7 cellular contexts compared by ENCODE assay signal in the genomic region with DNA sequence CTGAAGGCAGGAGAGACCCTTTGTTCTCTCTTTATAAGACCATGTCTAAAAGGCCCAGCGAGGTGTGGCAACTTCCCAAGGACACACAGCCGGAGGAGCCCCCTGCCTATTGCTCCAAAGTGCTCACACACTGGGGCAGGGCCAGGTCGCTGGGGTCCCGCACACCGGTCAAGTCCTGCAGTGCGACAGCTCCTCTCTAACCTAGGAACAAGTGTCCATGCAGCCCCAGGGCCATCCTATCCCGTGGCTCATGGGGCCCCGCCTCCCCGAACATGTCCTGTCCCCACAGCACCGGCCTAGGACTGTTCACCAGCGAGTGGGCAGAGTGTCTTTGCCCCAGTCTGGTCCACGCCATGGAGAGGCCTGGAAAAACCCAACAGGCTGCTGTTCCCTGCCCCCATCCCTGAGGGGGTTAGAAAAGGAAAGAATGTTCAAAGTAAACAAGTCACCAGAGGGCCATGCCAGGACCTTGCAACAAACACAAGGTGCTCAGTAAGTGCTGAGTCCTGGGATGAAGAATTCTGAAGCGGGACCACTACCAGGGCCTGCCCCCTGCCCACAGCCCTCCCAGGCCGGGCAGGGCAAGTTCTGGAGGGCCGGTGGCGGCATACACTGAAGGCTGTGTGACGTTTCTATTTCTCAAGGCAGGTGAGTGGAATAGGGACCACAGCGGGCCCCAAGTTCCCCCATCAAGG. TPM values are rescaled to one million over a fixed set of nuclear protein-coding genes. Genes with fewer than 3 reads are reported as not detected.
DNase-seq lines count a peak whose midpoint lies in the region; ATAC-seq and TF ChIP-seq lines count a peak whose summit lies in the region.

No MANE protein-coding gene starts in this region.

- no peaks in the 10 kb centered on the region for H3K27me3 ChIP-seq in sigmoid colon

- no peak for TF ChIP-seq POLR2A in sigmoid colon (IDR thresholded peaks at IDR 0.05)

- H3K27me3 Mint-ChIP-seq in activated T-helper 17 cell treated with anti-CD3 and anti-CD28 coated beads, Interleukin-2, amount 50 U/mL, for 72 hours, result no peaks in the 10 kb centered on the region

- H3K4me1 ChIP-seq in HEK293 (ENCODE audit: control insufficient read depth, insufficient read depth, low read length) (0 out of 2 replicates have a peak, but pooled peaks cover 2% of the 10 kb centered on the region), sigmoid colon (peaks cover 0 to 77% (median 70%) of the 10 kb centered on the region in 4 donors)

- intact Hi-C loops in sigmoid colon (cut with DNase I), result loop anchor here (1.0 to 10.0 kb wide), 2 partner anchors 13 to 128 kb away; no protein-coding TSS in a partner anchor

- no peaks in the 10 kb centered on the region for H3K9me3 Mint-ChIP-seq in activated T-helper 17 cell treated with anti-CD3 and anti-CD28 coated beads, Interleukin-2, amount 50 U/mL, for 72 hours

- H3K27ac ChIP-seq in HEK293 (ENCODE audit: extremely low read depth, low read depth, low read length) (no peak overlapping the region; the same call in 1 of the 2 replicates), sigmoid colon (peak overlapping the region; percentile 96 to 100 (median 98))

- POLR2A ChIA-PET in HEK293 (lab: Yijun Ruan, JAX), result interaction anchor here (0.8 to 1.5 kb wide), 5 partner anchors 9 to 433 kb away, joined by 3 to 23 read pairs (median 6); a partner anchor contains a TSS

- peak; percentile 57 for DNase-seq in hepatic stellate cell (ENCODE audit: low spot score)
- DNase-seq in sigmoid colon, result peak; percentile 84
- no peak for DNase-seq in HUDEP-2 (lab: John Stamatoyannopoulos, UW; ENCODE audit: unreplicated experiment in 76 of 76)

- no peak for TF ChIP-seq EP300 in sigmoid colon (IDR thresholded peaks at IDR 0.05)

- H3K4me3 ChIP-seq in HEK293 (ENCODE audit: low read depth, low read length) (peak overlapping the region; percentile 80), sigmoid colon (peak overlapping the region; percentile 60 to 97 (median 92))

- CTCF ChIA-PET in HEK293 (lab: Yijun Ruan, JAX), result interaction anchor here (0.6 to 3.1 kb wide), 5 partner anchors 13 to 256 kb away, joined by 3 to 15 read pairs (median 3); no protein-coding TSS in a partner anchor

- no peak for ATAC-seq in activated T-helper 17 cell treated with anti-CD3 and anti-CD28 coated beads, Interleukin-2, amount 50 U/mL, for 72 hours (replicated peaks)
- ATAC-seq in GM21526 (IDR thresholded peaks at IDR 0.05; ENCODE audit: low FRiP score, unreplicated experiment) (no peak), HG03039 (IDR thresholded peaks at IDR 0.05; ENCODE audit: unreplicated experiment) (no peak)

- TF ChIP-seq CTCF in HEK293 (tag by site-specific recombination; IDR thresholded peaks at IDR 0.05), result no peak
- no peak for TF ChIP-seq CTCF in sigmoid colon (IDR thresholded peaks at IDR 0.05)

- H3K36me3 Mint-ChIP-seq in activated T-helper 17 cell treated with anti-CD3 and anti-CD28 coated beads, Interleukin-2, amount 50 U/mL, for 72 hours (ENCODE audit: low read depth), result peaks cover 63% of the 10 kb centered on the region

- peaks cover 34% of the 10 kb centered on the region for H3K4me1 Mint-ChIP-seq in activated T-helper 17 cell treated with anti-CD3 and anti-CD28 coated beads, Interleukin-2, amount 50 U/mL, for 72 hours

- peak overlapping the region; percentile 93 for H3K27ac Mint-ChIP-seq in activated T-helper 17 cell treated with anti-CD3 and anti-CD28 coated beads, Interleukin-2, amount 50 U/mL, for 72 hours

- H3K36me3 ChIP-seq in HEK293 (ENCODE audit: control insufficient read depth in 2 of 2, insufficient read depth in 1 of 2, low read length in 2 of 2), result peaks cover 0 to 8% of the 10 kb centered on the region in 2 experiments; a peak in 1 of 3 replicates
- no peaks in the 10 kb centered on the region for H3K36me3 ChIP-seq in sigmoid colon

- 21 to 38% methylated on average over 18 of the region's 18 CpGs for WGBS in sigmoid colon, 2 donors

- H3K4me3 Mint-ChIP-seq in activated T-helper 17 cell treated with anti-CD3 and anti-CD28 coated beads, Interleukin-2, amount 50 U/mL, for 72 hours, result peak overlapping the region; percentile 96

- H3K9me3 ChIP-seq in HEK293 (ENCODE audit: control insufficient read depth, insufficient read depth, low read depth, low read length), result no peaks in the 10 kb centered on the region
- no peaks in the 10 kb centered on the region for H3K9me3 ChIP-seq in sigmoid colon

TF ChIP-seq in HEK293, 187 proteins besides CTCF, POLR2A, EP300 and RAD21:
- TF ChIP-seq ZNF623 (tag by site-specific recombination; IDR thresholded peaks at IDR 0.05), result no peak
- TF ChIP-seq GLIS1 (tag by site-specific recombination; IDR thresholded peaks at IDR 0.05), result peak; percentile 67

RNA-seq across cellular contexts. Expression of a gene that starts 1.0 kb away (rescaled TPM):
- 100 to 1,000 TPM in 1 of 2 donors, 10 to 100 TPM in 1; 56.0 to 197 TPM for total RNA-seq in activated T-helper 17 cell treated with anti-CD3 and anti-CD28 coated beads, Interleukin-2, amount 50 U/mL, for 72 hours
- total RNA-seq in sigmoid colon, result 100 to 1,000 TPM in 1 of 4 donors, 10 to 100 TPM in 3; 56.5 to 116 (median 69.6) TPM
- 10 to 100 TPM; 28.9 to 58.7 (median 53.5) TPM for polyA plus RNA-seq in sigmoid colon

RNA-seq across cellular contexts. Expression of a gene that starts 37.1 kb away (rescaled TPM):
- 10 to 100 TPM; 83.6 to 87.3 TPM for total RNA-seq in activated T-helper 17 cell treated with anti-CD3 and anti-CD28 coated beads, Interleukin-2, amount 50 U/mL, for 72 hours
- total RNA-seq in sigmoid colon, result 10 to 100 TPM; 51.2 to 88.4 (median 85.0) TPM
- polyA plus RNA-seq in sigmoid colon, result 10 to 100 TPM; 56.8 to 87.2 (median 66.1) TPM

RNA-seq across cellular contexts. Expression of a gene that starts 50.8 kb away (rescaled TPM):
- total RNA-seq in activated T-helper 17 cell treated with anti-CD3 and anti-CD28 coated beads, Interleukin-2, amount 50 U/mL, for 72 hours, result under 1 TPM; 0.39 to 0.93 TPM
- 10 to 100 TPM; 16.0 to 95.8 (median 29.0) TPM for total RNA-seq in sigmoid colon
- polyA plus RNA-seq in sigmoid colon, result 10 to 100 TPM; 12.6 to 80.1 (median 19.0) TPM

Comparison
In these comparisons a context has a peak if more than half of its experiments do, and no peak if none do; other contexts are left out.
1. DNase-seq: peak in hepatic stellate cell (single experiment) and sigmoid colon (single experiment); none in HUDEP-2 (0 of 76).
2. RNA of a gene that starts 50.8 kb away (total RNA-seq): 16.0 to 95.8 TPM in sigmoid colon; 0.39 to 0.93 TPM in activated T-helper 17 cell treated with anti-CD3 and anti-CD28 coated beads, Interleukin-2, amount 50 U/mL, for 72 hours; every median in the first group is over 4 times any median in the second.